1 cellular context compared by ENCODE assay signal in the genomic region with DNA sequence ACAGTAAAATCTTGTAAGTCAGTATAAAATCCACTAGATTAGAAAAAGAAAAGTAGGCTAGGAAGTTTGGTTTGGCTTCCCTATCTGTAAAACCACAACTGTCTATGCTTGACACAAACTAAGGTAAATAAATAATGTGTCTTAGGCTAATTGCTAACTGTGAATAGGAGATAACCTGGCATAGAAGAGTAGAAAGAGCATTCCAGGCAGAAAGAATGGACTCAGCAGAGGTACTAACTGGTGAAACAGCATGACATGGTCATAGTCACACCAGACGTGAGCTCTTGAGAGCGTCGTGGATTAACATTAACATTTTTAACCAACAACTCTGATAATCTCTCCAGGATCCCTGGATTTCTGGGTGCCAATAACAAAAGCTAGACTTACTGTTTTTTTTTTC.
TF ChIP-seq lines count a peak whose summit lies in the region.

No MANE protein-coding gene starts in this region.

TF ChIP-seq in K562, 482 proteins besides CTCF, POLR2A, EP300 and RAD21 (continued from another document):
- TF ChIP-seq ESRRA (IDR thresholded peaks at IDR 0.05; ENCODE audit: borderline replicate concordance, low read depth), result peak; percentile 33; the same call in 1 of the 2 replicates
- no peak for TF ChIP-seq ZNF175 (CRISPR knock-in tag; IDR thresholded peaks at IDR 0.05; ENCODE audit: low read depth)
- no peak for TF ChIP-seq PML (IDR thresholded peaks at IDR 0.05; ENCODE audit: low read length)
- no peak for TF ChIP-seq TCF7L2 (IDR thresholded peaks at IDR 0.05; ENCODE audit: low read depth, low read length)
- TF ChIP-seq SOX6 (IDR thresholded peaks at IDR 0.05), result peak; percentile 70; the same call in 1 of the 2 replicates
- peak; percentile 82 for TF ChIP-seq MEIS2 (IDR thresholded peaks at IDR 0.05; ENCODE audit: partially characterized antibody)
- TF ChIP-seq, protein P1, sequence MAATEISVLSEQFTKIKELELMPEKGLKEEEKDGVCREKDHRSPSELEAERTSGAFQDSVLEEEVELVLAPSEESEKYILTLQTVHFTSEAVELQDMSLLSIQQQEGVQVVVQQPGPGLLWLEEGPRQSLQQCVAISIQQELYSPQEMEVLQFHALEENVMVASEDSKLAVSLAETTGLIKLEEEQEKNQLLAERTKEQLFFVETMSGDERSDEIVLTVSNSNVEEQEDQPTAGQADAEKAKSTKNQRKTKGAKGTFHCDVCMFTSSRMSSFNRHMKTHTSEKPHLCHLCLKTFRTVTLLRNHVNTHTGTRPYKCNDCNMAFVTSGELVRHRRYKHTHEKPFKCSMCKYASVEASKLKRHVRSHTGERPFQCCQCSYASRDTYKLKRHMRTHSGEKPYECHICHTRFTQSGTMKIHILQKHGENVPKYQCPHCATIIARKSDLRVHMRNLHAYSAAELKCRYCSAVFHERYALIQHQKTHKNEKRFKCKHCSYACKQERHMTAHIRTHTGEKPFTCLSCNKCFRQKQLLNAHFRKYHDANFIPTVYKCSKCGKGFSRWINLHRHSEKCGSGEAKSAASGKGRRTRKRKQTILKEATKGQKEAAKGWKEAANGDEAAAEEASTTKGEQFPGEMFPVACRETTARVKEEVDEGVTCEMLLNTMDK (IDR thresholded peaks at IDR 0.05; ENCODE audit: borderline replicate concordance, insufficient read depth, low read depth, low read length, poor library complexity, severe bottlenecking), result no peak
- no peak for TF ChIP-seq ZFP30 (CRISPR knock-in tag; IDR thresholded peaks at IDR 0.05; ENCODE audit: borderline replicate concordance)
- TF ChIP-seq, protein P2, sequence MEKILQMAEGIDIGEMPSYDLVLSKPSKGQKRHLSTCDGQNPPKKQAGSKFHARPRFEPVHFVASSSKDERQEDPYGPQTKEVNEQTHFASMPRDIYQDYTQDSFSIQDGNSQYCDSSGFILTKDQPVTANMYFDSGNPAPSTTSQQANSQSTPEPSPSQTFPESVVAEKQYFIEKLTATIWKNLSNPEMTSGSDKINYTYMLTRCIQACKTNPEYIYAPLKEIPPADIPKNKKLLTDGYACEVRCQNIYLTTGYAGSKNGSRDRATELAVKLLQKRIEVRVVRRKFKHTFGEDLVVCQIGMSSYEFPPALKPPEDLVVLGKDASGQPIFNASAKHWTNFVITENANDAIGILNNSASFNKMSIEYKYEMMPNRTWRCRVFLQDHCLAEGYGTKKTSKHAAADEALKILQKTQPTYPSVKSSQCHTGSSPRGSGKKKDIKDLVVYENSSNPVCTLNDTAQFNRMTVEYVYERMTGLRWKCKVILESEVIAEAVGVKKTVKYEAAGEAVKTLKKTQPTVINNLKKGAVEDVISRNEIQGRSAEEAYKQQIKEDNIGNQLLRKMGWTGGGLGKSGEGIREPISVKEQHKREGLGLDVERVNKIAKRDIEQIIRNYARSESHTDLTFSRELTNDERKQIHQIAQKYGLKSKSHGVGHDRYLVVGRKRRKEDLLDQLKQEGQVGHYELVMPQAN (IDR thresholded peaks at IDR 0.05; ENCODE audit: borderline replicate concordance), result no peak
- peak; percentile 76 for TF ChIP-seq TEAD4 (IDR thresholded peaks at IDR 0.05; ENCODE audit: low read length)
- no peak for TF ChIP-seq TEAD4 (CRISPR knock-in tag; IDR thresholded peaks at IDR 0.05; ENCODE audit: borderline replicate concordance)
- TF ChIP-seq THRAP3 (IDR thresholded peaks at IDR 0.05; ENCODE audit: borderline replicate concordance), result no peak
- TF ChIP-seq SRSF3 (IDR thresholded peaks at IDR 0.05; ENCODE audit: insufficient read depth, low read length), result no peak
- TF ChIP-seq GABPB1 (CRISPR knock-in tag; IDR thresholded peaks at IDR 0.05), result no peak
- TF ChIP-seq TRIM24 (IDR thresholded peaks at IDR 0.05), result no peak
- no peak for TF ChIP-seq PPARD (CRISPR knock-in tag; IDR thresholded peaks at IDR 0.05)
- TF ChIP-seq ARID2 (IDR thresholded peaks at IDR 0.05), result no peak
- TF ChIP-seq NCOR1 (IDR thresholded peaks at IDR 0.05), result peak; percentile 25; the same call in 1 of the 2 replicates
- 0 out of 2 replicates have a peak, but pooled peaks have one; percentile 21 for TF ChIP-seq ZFX (CRISPR knock-in tag; IDR thresholded peaks at IDR 0.05)
- TF ChIP-seq WHSC1 (IDR thresholded peaks at IDR 0.05; ENCODE audit: low read length), result no peak
- no peak for TF ChIP-seq PHTF2 (CRISPR knock-in tag; IDR thresholded peaks at IDR 0.05)
- TF ChIP-seq, protein P3, sequence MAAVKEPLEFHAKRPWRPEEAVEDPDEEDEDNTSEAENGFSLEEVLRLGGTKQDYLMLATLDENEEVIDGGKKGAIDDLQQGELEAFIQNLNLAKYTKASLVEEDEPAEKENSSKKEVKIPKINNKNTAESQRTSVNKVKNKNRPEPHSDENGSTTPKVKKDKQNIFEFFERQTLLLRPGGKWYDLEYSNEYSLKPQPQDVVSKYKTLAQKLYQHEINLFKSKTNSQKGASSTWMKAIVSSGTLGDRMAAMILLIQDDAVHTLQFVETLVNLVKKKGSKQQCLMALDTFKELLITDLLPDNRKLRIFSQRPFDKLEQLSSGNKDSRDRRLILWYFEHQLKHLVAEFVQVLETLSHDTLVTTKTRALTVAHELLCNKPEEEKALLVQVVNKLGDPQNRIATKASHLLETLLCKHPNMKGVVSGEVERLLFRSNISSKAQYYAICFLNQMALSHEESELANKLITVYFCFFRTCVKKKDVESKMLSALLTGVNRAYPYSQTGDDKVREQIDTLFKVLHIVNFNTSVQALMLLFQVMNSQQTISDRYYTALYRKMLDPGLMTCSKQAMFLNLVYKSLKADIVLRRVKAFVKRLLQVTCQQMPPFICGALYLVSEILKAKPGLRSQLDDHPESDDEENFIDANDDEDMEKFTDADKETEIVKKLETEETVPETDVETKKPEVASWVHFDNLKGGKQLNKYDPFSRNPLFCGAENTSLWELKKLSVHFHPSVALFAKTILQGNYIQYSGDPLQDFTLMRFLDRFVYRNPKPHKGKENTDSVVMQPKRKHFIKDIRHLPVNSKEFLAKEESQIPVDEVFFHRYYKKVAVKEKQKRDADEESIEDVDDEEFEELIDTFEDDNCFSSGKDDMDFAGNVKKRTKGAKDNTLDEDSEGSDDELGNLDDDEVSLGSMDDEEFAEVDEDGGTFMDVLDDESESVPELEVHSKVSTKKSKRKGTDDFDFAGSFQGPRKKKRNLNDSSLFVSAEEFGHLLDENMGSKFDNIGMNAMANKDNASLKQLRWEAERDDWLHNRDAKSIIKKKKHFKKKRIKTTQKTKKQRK (IDR thresholded peaks at IDR 0.05; ENCODE audit: borderline replicate concordance, low read depth, low read length), result no peak
- TF ChIP-seq SIN3A (IDR thresholded peaks at IDR 0.05; ENCODE audit: borderline replicate concordance in 2 of 2, control insufficient read depth in 1 of 2, low read depth in 2 of 2, low read length in 2 of 2), result no peak
- no peak for TF ChIP-seq ZC3H8 (IDR thresholded peaks at IDR 0.05)
- TF ChIP-seq MIER1 (IDR thresholded peaks at IDR 0.05; ENCODE audit: low read depth), result no peak
- TF ChIP-seq SMARCE1 (IDR thresholded peaks at IDR 0.05), result peak; percentile 53; the same call in 1 of the 2 replicates
- TF ChIP-seq, protein P4, sequence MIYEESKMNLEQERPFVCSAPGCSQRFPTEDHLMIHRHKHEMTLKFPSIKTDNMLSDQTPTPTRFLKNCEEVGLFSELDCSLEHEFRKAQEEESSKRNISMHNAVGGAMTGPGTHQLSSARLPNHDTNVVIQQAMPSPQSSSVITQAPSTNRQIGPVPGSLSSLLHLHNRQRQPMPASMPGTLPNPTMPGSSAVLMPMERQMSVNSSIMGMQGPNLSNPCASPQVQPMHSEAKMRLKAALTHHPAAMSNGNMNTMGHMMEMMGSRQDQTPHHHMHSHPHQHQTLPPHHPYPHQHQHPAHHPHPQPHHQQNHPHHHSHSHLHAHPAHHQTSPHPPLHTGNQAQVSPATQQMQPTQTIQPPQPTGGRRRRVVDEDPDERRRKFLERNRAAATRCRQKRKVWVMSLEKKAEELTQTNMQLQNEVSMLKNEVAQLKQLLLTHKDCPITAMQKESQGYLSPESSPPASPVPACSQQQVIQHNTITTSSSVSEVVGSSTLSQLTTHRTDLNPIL (CRISPR knock-in tag; IDR thresholded peaks at IDR 0.05), result no peak
- no peak for TF ChIP-seq PTRF (tag; IDR thresholded peaks at IDR 0.05)
- no peak; the same call in 1 of the 2 replicates for TF ChIP-seq DPF2 (IDR thresholded peaks at IDR 0.05)
- peak; percentile 28; the same call in 1 of the 2 replicates for TF ChIP-seq NBN (IDR thresholded peaks at IDR 0.05; ENCODE audit: low read depth)
- TF ChIP-seq ZNF707 (CRISPR knock-in tag; conservative IDR thresholded peaks at IDR 0.05), result no peak
- peak; percentile 54 for TF ChIP-seq TAL1 (IDR thresholded peaks at IDR 0.05)
- no peak for TF ChIP-seq GABPB2 (CRISPR knock-in tag; conservative IDR thresholded peaks at IDR 0.05)
- TF ChIP-seq TSC22D4 (tag; IDR thresholded peaks at IDR 0.05), result no peak
- TF ChIP-seq, protein P5, sequence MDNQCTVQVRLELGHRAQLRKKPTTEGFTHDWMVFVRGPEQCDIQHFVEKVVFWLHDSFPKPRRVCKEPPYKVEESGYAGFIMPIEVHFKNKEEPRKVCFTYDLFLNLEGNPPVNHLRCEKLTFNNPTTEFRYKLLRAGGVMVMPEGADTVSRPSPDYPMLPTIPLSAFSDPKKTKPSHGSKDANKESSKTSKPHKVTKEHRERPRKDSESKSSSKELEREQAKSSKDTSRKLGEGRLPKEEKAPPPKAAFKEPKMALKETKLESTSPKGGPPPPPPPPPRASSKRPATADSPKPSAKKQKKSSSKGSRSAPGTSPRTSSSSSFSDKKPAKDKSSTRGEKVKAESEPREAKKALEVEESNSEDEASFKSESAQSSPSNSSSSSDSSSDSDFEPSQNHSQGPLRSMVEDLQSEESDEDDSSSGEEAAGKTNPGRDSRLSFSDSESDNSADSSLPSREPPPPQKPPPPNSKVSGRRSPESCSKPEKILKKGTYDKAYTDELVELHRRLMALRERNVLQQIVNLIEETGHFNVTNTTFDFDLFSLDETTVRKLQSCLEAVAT (IDR thresholded peaks at IDR 0.05), result no peak
- TF ChIP-seq, protein P6, sequence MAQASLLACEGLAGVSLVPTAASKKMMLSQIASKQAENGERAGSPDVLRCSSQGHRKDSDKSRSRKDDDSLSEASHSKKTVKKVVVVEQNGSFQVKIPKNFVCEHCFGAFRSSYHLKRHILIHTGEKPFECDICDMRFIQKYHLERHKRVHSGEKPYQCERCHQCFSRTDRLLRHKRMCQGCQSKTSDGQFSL (CRISPR knock-in tag; IDR thresholded peaks at IDR 0.05), result no peak
- TF ChIP-seq, protein P6 (tag; IDR thresholded peaks at IDR 0.05), result no peak
- no peak for TF ChIP-seq CCNT2 (IDR thresholded peaks at IDR 0.05; ENCODE audit: borderline replicate concordance, extremely low read depth, insufficient read length, low read depth, low read length)
- no peak for TF ChIP-seq XRCC5 (IDR thresholded peaks at IDR 0.05; ENCODE audit: low read depth, low read length)
- no peak for TF ChIP-seq ZNF507 (tag; conservative IDR thresholded peaks at IDR 0.05)
- TF ChIP-seq, protein P7, sequence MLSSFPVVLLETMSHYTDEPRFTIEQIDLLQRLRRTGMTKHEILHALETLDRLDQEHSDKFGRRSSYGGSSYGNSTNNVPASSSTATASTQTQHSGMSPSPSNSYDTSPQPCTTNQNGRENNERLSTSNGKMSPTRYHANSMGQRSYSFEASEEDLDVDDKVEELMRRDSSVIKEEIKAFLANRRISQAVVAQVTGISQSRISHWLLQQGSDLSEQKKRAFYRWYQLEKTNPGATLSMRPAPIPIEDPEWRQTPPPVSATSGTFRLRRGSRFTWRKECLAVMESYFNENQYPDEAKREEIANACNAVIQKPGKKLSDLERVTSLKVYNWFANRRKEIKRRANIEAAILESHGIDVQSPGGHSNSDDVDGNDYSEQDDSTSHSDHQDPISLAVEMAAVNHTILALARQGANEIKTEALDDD (IDR thresholded peaks at IDR 0.05), result peak; percentile 98
- TF ChIP-seq, protein P8, sequence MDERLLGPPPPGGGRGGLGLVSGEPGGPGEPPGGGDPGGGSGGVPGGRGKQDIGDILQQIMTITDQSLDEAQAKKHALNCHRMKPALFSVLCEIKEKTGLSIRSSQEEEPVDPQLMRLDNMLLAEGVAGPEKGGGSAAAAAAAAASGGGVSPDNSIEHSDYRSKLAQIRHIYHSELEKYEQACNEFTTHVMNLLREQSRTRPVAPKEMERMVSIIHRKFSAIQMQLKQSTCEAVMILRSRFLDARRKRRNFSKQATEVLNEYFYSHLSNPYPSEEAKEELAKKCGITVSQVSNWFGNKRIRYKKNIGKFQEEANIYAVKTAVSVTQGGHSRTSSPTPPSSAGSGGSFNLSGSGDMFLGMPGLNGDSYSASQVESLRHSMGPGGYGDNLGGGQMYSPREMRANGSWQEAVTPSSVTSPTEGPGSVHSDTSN (CRISPR knock-in tag; IDR thresholded peaks at IDR 0.05; ENCODE audit: low read depth), result no peak
- TF ChIP-seq, protein P8 (tag; conservative IDR thresholded peaks at IDR 0.05; ENCODE audit: low read depth), result no peak
- no peak for TF ChIP-seq HNRNPK (IDR thresholded peaks at IDR 0.05; ENCODE audit: low read depth, low read length, poor library complexity, severe bottlenecking)
- TF ChIP-seq, protein P9, sequence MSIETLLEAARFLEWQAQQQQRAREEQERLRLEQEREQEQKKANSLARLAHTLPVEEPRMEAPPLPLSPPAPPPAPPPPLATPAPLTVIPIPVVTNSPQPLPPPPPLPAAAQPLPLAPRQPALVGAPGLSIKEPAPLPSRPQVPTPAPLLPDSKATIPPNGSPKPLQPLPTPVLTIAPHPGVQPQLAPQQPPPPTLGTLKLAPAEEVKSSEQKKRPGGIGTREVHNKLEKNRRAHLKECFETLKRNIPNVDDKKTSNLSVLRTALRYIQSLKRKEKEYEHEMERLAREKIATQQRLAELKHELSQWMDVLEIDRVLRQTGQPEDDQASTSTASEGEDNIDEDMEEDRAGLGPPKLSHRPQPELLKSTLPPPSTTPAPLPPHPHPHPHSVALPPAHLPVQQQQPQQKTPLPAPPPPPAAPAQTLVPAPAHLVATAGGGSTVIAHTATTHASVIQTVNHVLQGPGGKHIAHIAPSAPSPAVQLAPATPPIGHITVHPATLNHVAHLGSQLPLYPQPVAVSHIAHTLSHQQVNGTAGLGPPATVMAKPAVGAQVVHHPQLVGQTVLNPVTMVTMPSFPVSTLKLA (conservative IDR thresholded peaks at IDR 0.05), result no peak
- TF ChIP-seq SLC30A9 (CRISPR knock-in tag; IDR thresholded peaks at IDR 0.05), result no peak
